ENCODE assay signal across 8 cellular contexts in genomic region chr19:53395840-53396580, GRCh38. TPM values are rescaled to one million over a fixed set of nuclear protein-coding genes. Genes with fewer than 3 reads are reported as not detected.
DNase-seq lines count a peak whose midpoint lies in the region; ATAC-seq and TF ChIP-seq lines count a peak whose summit lies in the region.
"Not testable (repeated sequence)": the region's sequence is repeated elsewhere in the genome, so short reads cannot be mapped to it uniquely, and the experiment has no call there.

No MANE protein-coding gene starts in this region.

- not testable (repeated sequence) for H3K9me3 ChIP-seq in SJCRH30 (replicated peaks); endocrine pancreas (ENCODE audit: control insufficient read depth, low read length); iPS-20b (ENCODE audit: insufficient read depth, low read depth, low read length)

- CTCF ChIA-PET in BJ (lab: Yijun Ruan, JAX): interaction anchor here (0.6 to 1.4 kb wide), 2 partner anchors 10 to 37 kb away, joined by 4 read pairs; no protein-coding TSS in a partner anchor

- H3K4me3 Mint-ChIP-seq in HFFc6: peak overlapping the region; percentile 91
- peak overlapping the region; percentile 91 for H3K4me3 Mint-ChIP-seq in activated naive CD8-positive, alpha-beta T cell
- peak overlapping the region; percentile 92 for H3K4me3 Mint-ChIP-seq in natural killer cell treated with Interleukin-12 subunit alpha and Interleukin-12 subunit beta and Interleukin-15 and Interleukin-18, amount 100 ng/mL, for 72 hours
- peak overlapping the region; percentile 92 to 94 for H3K4me3 Mint-ChIP-seq in stimulated activated naive B cell treated with anti-CD40 and anti-IgM and Interleukin-4, amounts not matched to agents 10 μg/mL and 1 μg/mL and 100 μg/mL, for 72 hours

- H3K27ac Mint-ChIP-seq in HFFc6: peak overlapping the region; percentile 93
- H3K27ac Mint-ChIP-seq in activated naive CD8-positive, alpha-beta T cell: peak overlapping the region; percentile 90
- peak overlapping the region; percentile 87 to 88 for H3K27ac Mint-ChIP-seq in natural killer cell treated with Interleukin-12 subunit alpha and Interleukin-12 subunit beta and Interleukin-15 and Interleukin-18, amount 100 ng/mL, for 72 hours
- peak overlapping the region; percentile 97 for H3K27ac Mint-ChIP-seq in stimulated activated naive B cell treated with anti-CD40 and anti-IgM and Interleukin-4, amounts not matched to agents 10 μg/mL and 1 μg/mL and 100 μg/mL, for 72 hours

- ATAC-seq in natural killer cell treated with Interleukin-12 subunit alpha and Interleukin-12 subunit beta and Interleukin-15 and Interleukin-18, amount 100 ng/mL, for 72 hours; stimulated activated naive B cell treated with anti-CD40 and anti-IgM and Interleukin-4, amounts not matched to agents 10 μg/mL and 1 μg/mL and 100 μg/mL, for 72 hours (replicated peaks): not testable (repeated sequence)

- not testable (repeated sequence) for H3K27me3 Mint-ChIP-seq in HFFc6 (ENCODE audit: insufficient read depth); activated naive CD8-positive, alpha-beta T cell; natural killer cell treated with Interleukin-12 subunit alpha and Interleukin-12 subunit beta and Interleukin-15 and Interleukin-18, amount 100 ng/mL, for 72 hours; stimulated activated naive B cell treated with anti-CD40 and anti-IgM and Interleukin-4, amounts not matched to agents 10 μg/mL and 1 μg/mL and 100 μg/mL, for 72 hours

- peaks cover 31% of the 10 kb centered on the region for H3K36me3 Mint-ChIP-seq in HFFc6 (ENCODE audit: low read depth)
- peaks cover 22% of the 10 kb centered on the region for H3K36me3 Mint-ChIP-seq in activated naive CD8-positive, alpha-beta T cell
- H3K36me3 Mint-ChIP-seq in natural killer cell treated with Interleukin-12 subunit alpha and Interleukin-12 subunit beta and Interleukin-15 and Interleukin-18, amount 100 ng/mL, for 72 hours: peaks cover 26% of the 10 kb centered on the region
- H3K36me3 Mint-ChIP-seq in stimulated activated naive B cell treated with anti-CD40 and anti-IgM and Interleukin-4, amounts not matched to agents 10 μg/mL and 1 μg/mL and 100 μg/mL, for 72 hours: peaks cover 26 to 39% of the 10 kb centered on the region in 2 donors

- not testable (repeated sequence) for DNase-seq in BJ (ENCODE audit: low read depth); HFFc6; natural killer cell treated with Interleukin-12 subunit alpha and Interleukin-12 subunit beta and Interleukin-15 and Interleukin-18, amount 100 ng/mL, for 72 hours (ENCODE audit: low spot score); stimulated activated naive B cell treated with anti-CD40 and anti-IgM and Interleukin-4, amounts not matched to agents 10 μg/mL and 1 μg/mL and 100 μg/mL, for 72 hours
- DNase-seq in SJCRH30: peak in 1 of 2 experiments; percentile 5

- H3K36me3 ChIP-seq in BJ (ENCODE audit: control insufficient read depth, insufficient read depth, low read length); endocrine pancreas (ENCODE audit: control insufficient read depth, insufficient read depth, low read length): not testable (repeated sequence)
- H3K36me3 ChIP-seq in SJCRH30 (peaks cover 27% of the 10 kb centered on the region), iPS-20b (ENCODE audit: insufficient read depth, low read depth, low read length) (peaks cover 19% of the 10 kb centered on the region)

- peaks cover 25% of the 10 kb centered on the region for H3K4me1 Mint-ChIP-seq in HFFc6 (ENCODE audit: low read depth)
- H3K4me1 Mint-ChIP-seq in activated naive CD8-positive, alpha-beta T cell (ENCODE audit: low read depth): peaks cover 29% of the 10 kb centered on the region
- H3K4me1 Mint-ChIP-seq in natural killer cell treated with Interleukin-12 subunit alpha and Interleukin-12 subunit beta and Interleukin-15 and Interleukin-18, amount 100 ng/mL, for 72 hours (ENCODE audit: low read depth in 2 of 2): peaks cover 18 to 21% of the 10 kb centered on the region in 2 donors
- peaks cover 13 to 31% of the 10 kb centered on the region in 2 donors for H3K4me1 Mint-ChIP-seq in stimulated activated naive B cell treated with anti-CD40 and anti-IgM and Interleukin-4, amounts not matched to agents 10 μg/mL and 1 μg/mL and 100 μg/mL, for 72 hours

- H3K9ac ChIP-seq in endocrine pancreas (ENCODE audit: control insufficient read depth, insufficient read depth, low read length): peak overlapping the region; percentile 55
- peak overlapping the region; percentile 86 for H3K9ac ChIP-seq in iPS-20b (ENCODE audit: low read depth, low read length)

- H3K27me3 ChIP-seq in BJ (ENCODE audit: control insufficient read depth, insufficient read depth, low read length); SJCRH30; endocrine pancreas (ENCODE audit: control insufficient read depth, insufficient read depth, low read length); iPS-20b (ENCODE audit: insufficient read depth, low read length): not testable (repeated sequence)

- POLR2A ChIA-PET in BJ (lab: Charles Lee): not testable (repeated sequence)

- not testable (repeated sequence) for TF ChIP-seq CTCF in BJ (IDR thresholded peaks at IDR 0.05; ENCODE audit: insufficient read depth, low read depth, low read length); HFFc6 (IDR thresholded peaks at IDR 0.05)

- peak overlapping the region; percentile 60; the same call in 1 of the 2 replicates for H3K27ac ChIP-seq in SJCRH30
- not testable (repeated sequence) for H3K27ac ChIP-seq in iPS-20b (ENCODE audit: low read length)

- peak overlapping the region; percentile 83 for H3K4me3 ChIP-seq in BJ (ENCODE audit: low read depth, low read length)
- H3K4me3 ChIP-seq in SJCRH30: peak overlapping the region; percentile 82
- H3K4me3 ChIP-seq in endocrine pancreas (ENCODE audit: control insufficient read depth, insufficient read depth, low read length): peak overlapping the region; percentile 66
- peak overlapping the region; percentile 98 for H3K4me3 ChIP-seq in iPS-20b (ENCODE audit: low read length)

- peaks cover 14% of the 10 kb centered on the region for H3K9me3 Mint-ChIP-seq in HFFc6
- H3K9me3 Mint-ChIP-seq in activated naive CD8-positive, alpha-beta T cell (ENCODE audit: low read depth); natural killer cell treated with Interleukin-12 subunit alpha and Interleukin-12 subunit beta and Interleukin-15 and Interleukin-18, amount 100 ng/mL, for 72 hours; stimulated activated naive B cell treated with anti-CD40 and anti-IgM and Interleukin-4, amounts not matched to agents 10 μg/mL and 1 μg/mL and 100 μg/mL, for 72 hours: not testable (repeated sequence)

- not testable (repeated sequence) for H3K4me1 ChIP-seq in SJCRH30; endocrine pancreas (ENCODE audit: control insufficient read depth, insufficient read depth, low read length)
- peaks cover 13% of the 10 kb centered on the region; the same call in 1 of the 2 replicates for H3K4me1 ChIP-seq in iPS-20b (ENCODE audit: insufficient read depth, low read length)

RNA-seq across cellular contexts. Expression of gene ZNF765, which starts 1.1 kb away (rescaled TPM):
- 2.9 and 3.9 TPM in 2 replicates for polyA plus RNA-seq in BJ (2011; rRNA removed)
- polyA minus RNA-seq in BJ (2011; rRNA and poly(A)+ RNA removed): 5.1 and 6.5 TPM in 2 replicates
- 1 to 10 TPM; 4.3 to 5.4 (median 5.1) TPM for total RNA-seq in HFFc6 (2021; fragmentation: NEBNext Ultra II Directional; extraction: Animal tissue kit (Norgen Biotek cat#: 25700))
- 14.3 and 15.4 TPM in 2 replicates for total RNA-seq in SJCRH30 (2014; rRNA removed; shearing (Covaris generic))
- total RNA-seq in natural killer cell treated with Interleukin-12 subunit alpha and Interleukin-12 subunit beta and Interleukin-15 and Interleukin-18, amount 100 ng/mL, for 72 hours: 10 to 100 TPM in 1 of 2 donors, 1 to 10 TPM in 1; 7.7 to 13.5 TPM

RNA-seq across cellular contexts. Expression of gene ZNF525, which starts 30.5 kb away (rescaled TPM):
- polyA plus RNA-seq in BJ (2011; rRNA removed): 1.2 and 2.3 TPM in 2 replicates
- polyA minus RNA-seq in BJ (2011; rRNA and poly(A)+ RNA removed): 1.3 and 1.6 TPM in 2 replicates
- 1 to 10 TPM; 2.5 to 5.3 (median 3.9) TPM for total RNA-seq in HFFc6 (2021; fragmentation: NEBNext Ultra II Directional; extraction: Animal tissue kit (Norgen Biotek cat#: 25700))
- total RNA-seq in SJCRH30 (2014; rRNA removed; shearing (Covaris generic)): 12.2 and 14.7 TPM in 2 replicates
- 10 to 100 TPM; 12.3 to 18.6 TPM for total RNA-seq in natural killer cell treated with Interleukin-12 subunit alpha and Interleukin-12 subunit beta and Interleukin-15 and Interleukin-18, amount 100 ng/mL, for 72 hours

RNA-seq across cellular contexts. Expression of gene ZNF761, which starts 35.8 kb away (rescaled TPM):
- 5.6 and 8.7 TPM in 2 replicates for polyA plus RNA-seq in BJ (2011; rRNA removed)
- polyA minus RNA-seq in BJ (2011; rRNA and poly(A)+ RNA removed): 3.4 and 3.6 TPM in 2 replicates
- total RNA-seq in HFFc6 (2021; fragmentation: NEBNext Ultra II Directional; extraction: Animal tissue kit (Norgen Biotek cat#: 25700)): 10 to 100 TPM in 3 of 6 experiments, 1 to 10 TPM in 3; 9.5 to 11.1 (median 10.0) TPM
- total RNA-seq in SJCRH30 (2014; rRNA removed; shearing (Covaris generic)): 15.7 and 15.8 TPM in 2 replicates
- total RNA-seq in natural killer cell treated with Interleukin-12 subunit alpha and Interleukin-12 subunit beta and Interleukin-15 and Interleukin-18, amount 100 ng/mL, for 72 hours: 10 to 100 TPM; 10.9 to 15.4 TPM
